ENCODE assay signal across 13 cellular contexts in genomic region chr19:37914908-37915307, GRCh38. TPM values are rescaled to one million over a fixed set of nuclear protein-coding genes. Genes with fewer than 3 reads are reported as not detected.
DNase-seq lines count a peak whose midpoint lies in the region; ATAC-seq and TF ChIP-seq lines count a peak whose summit lies in the region.
"Had no signal": no experiment of that assay in that cellular context is flagged by ENCODE, and none has a peak within 500 bp of the region (broad histone marks: within the 10 kb centered on the region; RNA-seq: fewer than 3 reads in every experiment).

No MANE protein-coding gene starts in this region.

- intact Hi-C loops in OCI-LY7 (cut with micrococcal nuclease; ENCODE audit: unreplicated experiment): loop anchor here (1.0 to 2.0 kb wide), 2 partner anchors 13 to 64 kb away; no protein-coding TSS in a partner anchor

- H3K9me3 ChIP-seq in OCI-LY7 (ENCODE audit: low read length) (no peaks in the 10 kb centered on the region), mucosa of stomach (ENCODE audit: control insufficient read depth, low read length) (no peaks in the 10 kb centered on the region)

- no peak overlapping the region for H2AFZ ChIP-seq in OCI-LY7 (ENCODE audit: low read length)

- H3K4me3 ChIP-seq in OCI-LY7 (ENCODE audit: low read depth, low read length, poor library complexity, severe bottlenecking): peak overlapping the region; percentile 58
- H3K4me3 ChIP-seq in mucosa of stomach (ENCODE audit: low read length): no peak overlapping the region

- H3K4me2 ChIP-seq in OCI-LY7 (ENCODE audit: low read length): peak overlapping the region; percentile 90

- H3K4me1 ChIP-seq in OCI-LY7 (ENCODE audit: insufficient read depth, low read length, poor library complexity, severe bottlenecking) (peaks cover 78% of the 10 kb centered on the region), mucosa of stomach (ENCODE audit: control insufficient read depth, insufficient read depth, low read length) (no peaks in the 10 kb centered on the region)

- H3K36me3 ChIP-seq in OCI-LY7 (ENCODE audit: insufficient read depth, low read length) (peaks cover 18% of the 10 kb centered on the region), mucosa of stomach (ENCODE audit: control insufficient read depth, insufficient read depth, low read length) (no peaks in the 10 kb centered on the region)

- H3K9me2 ChIP-seq in OCI-LY7 (ENCODE audit: insufficient read depth, low read length): no peaks in the 10 kb centered on the region

- H3K27ac ChIP-seq in OCI-LY7 (ENCODE audit: low read depth, low read length, poor library complexity, severe bottlenecking): peak overlapping the region; percentile 87
- H3K27ac ChIP-seq in caudate nucleus (ENCODE audit: low read depth, low read length): no peak overlapping the region
- H3K27ac ChIP-seq: VCaP had no signal

- peak overlapping the region; percentile 17 for H3K9ac ChIP-seq in mucosa of stomach (ENCODE audit: low read length)

- no peak for TF ChIP-seq CTCF in OCI-LY7 (conservative IDR thresholded peaks at IDR 0.05; ENCODE audit: low read length)

- POLR2A ChIA-PET in OCI-LY7 (lab: Charles Lee): interaction anchor here (0.6 to 4.3 kb wide), 6 partner anchors 9 to 601 kb away, joined by 3 to 26 read pairs (median 5); no protein-coding TSS in a partner anchor

- TSS peak; percentile 28 for BruUV-seq in OCI-LY7 (replicated peaks; lab: Mats Ljungman, UMichigan)

- H3K79me2 ChIP-seq in OCI-LY7 (ENCODE audit: insufficient read depth, low read depth, low read length): peaks cover 73% of the 10 kb centered on the region

- peak; percentile 49 for ATAC-seq in HG02610 (IDR thresholded peaks at IDR 0.05; ENCODE audit: unreplicated experiment)
- ATAC-seq in HG03520 (IDR thresholded peaks at IDR 0.05; ENCODE audit: unreplicated experiment): no peak

- no peaks in the 10 kb centered on the region for H4K20me1 ChIP-seq in OCI-LY7 (ENCODE audit: insufficient read depth, low read length)

- DNase-seq in NCI-H2029 (lab: John Stamatoyannopoulos, UW) (peak; percentile 68), NCI-H2029 treated with DMSO at 0.1 percent for 48 hours (lab: John Stamatoyannopoulos, UW) (no peak), OCI-LY7 (ENCODE audit: low spot score) (peak; percentile 88), caudate nucleus (lab: John Stamatoyannopoulos, UW) (no peak), NCI-H1048 (lab: John Stamatoyannopoulos, UW) (no peak)
- DNase-seq: 8988T, NCI-H524, nucleus accumbens had no signal

- no peaks in the 10 kb centered on the region for H3K27me3 ChIP-seq in mucosa of stomach (ENCODE audit: control insufficient read depth, insufficient read depth, low read length)

- CTCF ChIA-PET in OCI-LY7 (lab: Charles Lee; ENCODE audit: unreplicated experiment): interaction anchor here (0.5 kb wide), 1 partner anchor 89 kb away, joined by 5 read pairs; no protein-coding TSS in a partner anchor

RNA-seq across cellular contexts. Expression of gene SIPA1L3, which starts 7.9 kb away (rescaled TPM):
- total RNA-seq in OCI-LY7 (2014; rRNA removed; shearing (Covaris generic)): 21.2 and 36.3 TPM in 2 replicates
- total RNA-seq in OCI-LY7 (2022): 70.7 and 84.4 TPM in 2 replicates

RNA-seq across cellular contexts. Expression of gene WDR87, which starts 8.5 kb away (rescaled TPM):
- total RNA-seq in OCI-LY7 (2014; rRNA removed; shearing (Covaris generic)): 0.08 TPM in 1 of 2 replicates, not detected in the other
- total RNA-seq in OCI-LY7 (2022): 0.08 and 0.09 TPM in 2 replicates
- total RNA-seq: urinary bladder had no signal

Comparison
In these comparisons a context has a peak if more than half of its experiments do, and no peak if none do; other contexts are left out.
1. DNase-seq: peak in NCI-H2029 (single experiment) and OCI-LY7 (single experiment); none in NCI-H2029 treated with DMSO at 0.1 percent for 48 hours (single experiment), caudate nucleus (0 of 61) and NCI-H1048 (single experiment).